1 cellular context compared by ENCODE assay signal in genomic region chr11:841981-842369, GRCh38.
TF ChIP-seq lines count a peak whose summit lies in the region.

No MANE protein-coding gene starts in this region.

TF ChIP-seq in H1, 55 proteins besides CTCF, POLR2A, EP300 and RAD21:
- TF ChIP-seq RFX5 (IDR thresholded peaks at IDR 0.05; ENCODE audit: borderline replicate concordance, low read depth, low read length) (no peak), SP2 (IDR thresholded peaks at IDR 0.05; ENCODE audit: low read length) (no peak), SP4 (IDR thresholded peaks at IDR 0.05; ENCODE audit: low read length) (no peak), PHF8 (conservative IDR thresholded peaks at IDR 0.05; ENCODE audit: low read depth, low read length) (no peak), MAFK (IDR thresholded peaks at IDR 0.05; ENCODE audit: low read depth, low read length) (no peak), HDAC6 (IDR thresholded peaks at IDR 0.05; ENCODE audit: low read depth, low read length) (no peak), CBX5 (IDR thresholded peaks at IDR 0.05; ENCODE audit: low read depth, low read length) (no peak), POU5F1 (IDR thresholded peaks at IDR 0.05; ENCODE audit: low read depth, low read length) (no peak)
